In genomic region chr3:54034971-54035370, GRCh38 we compare ENCODE assay signal across 19 cellular contexts.
"Had no signal": no experiment of that assay in that cellular context is flagged by ENCODE, and none has a peak within 500 bp of the region (broad histone marks: within the 10 kb centered on the region; RNA-seq: fewer than 3 reads in every experiment).

No MANE protein-coding gene starts in this region.

- H3K4me1 ChIP-seq: colonic mucosa, left ventricle myocardium inferior, psoas muscle, tibial artery had no signal

- DNase-seq: activated CD4-positive, CD25-positive, alpha-beta regulatory T cell; central memory CD4-positive, alpha-beta T cell; colonic mucosa; endodermal cell; kidney; left ventricle myocardium inferior; naive thymus-derived CD4-positive, alpha-beta T cell; psoas muscle; SK-N-SH; stimulated activated CD8-positive, alpha-beta memory T cell treated with anti-CD3 and anti-CD28 coated beads, Interleukin-4, amount 100 ng/mL, for 48 hours; stimulated activated naive CD4-positive, alpha-beta T cell; tibial artery had no signal

- ATAC-seq: naive thymus-derived CD4-positive, alpha-beta T cell; psoas muscle; sciatic nerve had no signal

- H3K9me3 ChIP-seq: colonic mucosa, left ventricle myocardium inferior, psoas muscle, SK-N-SH, tibial artery had no signal

- H3K9me3 Mint-ChIP-seq: activated T-helper 1 cell treated with anti-CD3 and anti-CD28 coated beads, Interleukin-12 subunit alpha, Interleukin-12 subunit beta, Interleukin-2, Interleukin-4 antibody, amounts not matched to agents 30 ng/mL and 10 ng/mL and 1 ng/mL, durations not matched to agents 14 hours and 24 hours and 36 hours; endodermal cell; T-helper 2 cell treated with Interferon-gamma antibody and Interleukin-4, amounts not matched to agents 5 μg/mL and 100 μg/mL, for 36 hours had no signal

- H3K36me3 ChIP-seq: colonic mucosa, left ventricle myocardium inferior, neural progenitor cell, tibial artery had no signal

- H3K27ac ChIP-seq: colonic mucosa, epithelial cell of prostate, left ventricle myocardium inferior, neural progenitor cell, psoas muscle, tibial artery had no signal

- H3K4me3 ChIP-seq: colonic mucosa, left ventricle myocardium inferior, neural progenitor cell, psoas muscle, smooth muscle cell, tibial artery had no signal

- H3K4me3 Mint-ChIP-seq: activated naive CD8-positive, alpha-beta T cell; activated T-helper 1 cell treated with anti-CD3 and anti-CD28 coated beads, Interleukin-12 subunit alpha, Interleukin-12 subunit beta, Interleukin-2, Interleukin-4 antibody, amounts not matched to agents 30 ng/mL and 10 ng/mL and 1 ng/mL, durations not matched to agents 14 hours and 24 hours and 36 hours; endodermal cell; naive thymus-derived CD4-positive, alpha-beta T cell; neural progenitor cell; T-helper 2 cell treated with Interferon-gamma antibody and Interleukin-4, amounts not matched to agents 5 μg/mL and 100 μg/mL, for 36 hours had no signal

- H3K27ac Mint-ChIP-seq: activated naive CD8-positive, alpha-beta T cell; activated T-helper 1 cell treated with anti-CD3 and anti-CD28 coated beads, Interleukin-12 subunit alpha, Interleukin-12 subunit beta, Interleukin-2, Interleukin-4 antibody, amounts not matched to agents 30 ng/mL and 10 ng/mL and 1 ng/mL, durations not matched to agents 14 hours and 24 hours and 36 hours; endodermal cell; naive thymus-derived CD4-positive, alpha-beta T cell; neural progenitor cell; T-helper 2 cell treated with Interferon-gamma antibody and Interleukin-4, amounts not matched to agents 5 μg/mL and 100 μg/mL, for 36 hours had no signal

- H3K27me3 ChIP-seq: colonic mucosa, neural progenitor cell, tibial artery had no signal

- H3K4me1 Mint-ChIP-seq: endodermal cell; naive thymus-derived CD4-positive, alpha-beta T cell had no signal

- H3K36me3 Mint-ChIP-seq: activated naive CD8-positive, alpha-beta T cell; naive thymus-derived CD4-positive, alpha-beta T cell; neural progenitor cell had no signal
